1 cellular context compared by ENCODE assay signal in genomic region chr17:44533533-44534246, GRCh38.
TF ChIP-seq lines count a peak whose summit lies in the region.

No MANE protein-coding gene starts in this region.

TF ChIP-seq in SK-N-SH, 30 proteins besides CTCF, POLR2A, EP300 and RAD21 (continued from another document):
- TF ChIP-seq CHD2 (IDR thresholded peaks at IDR 0.05; ENCODE audit: low read length, partially characterized antibody) (no peak), TAF1 (IDR thresholded peaks at IDR 0.05; ENCODE audit: borderline replicate concordance, low read depth, low read length) (no peak), YY1 (IDR thresholded peaks at IDR 0.05; ENCODE audit: low read depth) (no peak), FOSL2 (IDR thresholded peaks at IDR 0.05; ENCODE audit: borderline replicate concordance, low read depth) (peak; percentile 13; the same call in 1 of the 2 replicates), TCF12 (IDR thresholded peaks at IDR 0.05) (peak; percentile 30; the same call in 1 of the 2 replicates), MEF2A (IDR thresholded peaks at IDR 0.05; ENCODE audit: borderline replicate concordance, low read depth) (no peak)
- TF ChIP-seq, protein P1, sequence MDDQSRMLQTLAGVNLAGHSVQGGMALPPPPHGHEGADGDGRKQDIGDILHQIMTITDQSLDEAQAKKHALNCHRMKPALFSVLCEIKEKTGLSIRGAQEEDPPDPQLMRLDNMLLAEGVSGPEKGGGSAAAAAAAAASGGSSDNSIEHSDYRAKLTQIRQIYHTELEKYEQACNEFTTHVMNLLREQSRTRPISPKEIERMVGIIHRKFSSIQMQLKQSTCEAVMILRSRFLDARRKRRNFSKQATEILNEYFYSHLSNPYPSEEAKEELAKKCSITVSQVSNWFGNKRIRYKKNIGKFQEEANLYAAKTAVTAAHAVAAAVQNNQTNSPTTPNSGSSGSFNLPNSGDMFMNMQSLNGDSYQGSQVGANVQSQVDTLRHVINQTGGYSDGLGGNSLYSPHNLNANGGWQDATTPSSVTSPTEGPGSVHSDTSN (IDR thresholded peaks at IDR 0.05): no peak
- TF ChIP-seq, protein P2, sequence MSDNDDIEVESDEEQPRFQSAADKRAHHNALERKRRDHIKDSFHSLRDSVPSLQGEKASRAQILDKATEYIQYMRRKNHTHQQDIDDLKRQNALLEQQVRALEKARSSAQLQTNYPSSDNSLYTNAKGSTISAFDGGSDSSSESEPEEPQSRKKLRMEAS (IDR thresholded peaks at IDR 0.05; ENCODE audit: low read depth): peak; percentile 74
